8 cellular contexts compared by ENCODE assay signal in the genomic region with DNA sequence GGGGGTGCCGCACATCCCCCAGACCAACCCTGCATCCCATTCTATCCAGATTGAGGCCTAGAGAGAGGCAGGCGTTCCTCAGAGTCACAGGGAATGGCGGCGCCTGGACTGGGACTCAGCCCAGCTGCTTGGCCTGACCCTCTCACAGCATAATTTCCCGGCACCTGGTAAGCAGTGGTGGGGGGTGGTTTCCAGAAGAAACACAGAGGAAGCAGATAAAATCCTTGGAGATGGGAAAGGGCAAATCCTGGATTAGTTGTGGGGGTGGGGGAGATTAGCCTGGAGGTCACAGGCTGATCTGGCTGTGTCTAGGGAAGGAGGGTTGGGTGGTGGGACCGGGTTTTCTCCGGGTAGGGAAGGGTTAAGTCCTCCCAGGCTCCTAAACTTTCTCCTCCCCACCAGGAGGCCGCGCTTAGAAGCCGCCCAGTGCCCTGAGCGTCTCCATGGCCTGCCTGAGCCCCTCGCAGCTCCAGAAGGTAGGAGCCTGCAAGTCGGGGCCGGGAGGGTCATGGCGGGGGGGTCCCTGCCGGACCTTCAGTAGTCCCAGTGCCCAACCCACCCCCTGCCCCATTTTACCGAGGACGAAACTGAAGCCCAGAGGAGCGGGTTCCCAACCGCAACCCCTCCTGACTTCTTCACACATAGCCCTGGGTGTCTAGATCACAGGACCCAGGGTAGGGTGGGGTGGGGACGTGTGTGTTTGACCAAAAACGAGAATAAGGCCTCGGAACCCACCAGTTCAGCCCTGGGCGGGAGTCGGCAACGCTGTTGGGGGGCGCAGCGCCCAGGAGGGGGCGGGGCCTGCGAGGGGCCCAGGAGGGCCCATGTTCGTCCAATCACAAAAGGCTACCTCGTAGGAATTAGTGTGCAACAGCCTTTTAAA.
DNase-seq lines count a peak whose midpoint lies in the region; ATAC-seq and TF ChIP-seq lines count a peak whose summit lies in the region.

No MANE protein-coding gene starts in this region.

- no peak overlapping the region for H3K4me2 ChIP-seq in MM.1S (ENCODE audit: low read depth, low read length)

- H3K9ac ChIP-seq in muscle layer of colon (ENCODE audit: low read length) (peak overlapping the region; percentile 57), MM.1S (ENCODE audit: low read length) (no peak overlapping the region)

- H3K79me2 ChIP-seq in MM.1S (ENCODE audit: low read length): no peaks in the 10 kb centered on the region

- H3K4me1 ChIP-seq in muscle layer of colon (ENCODE audit: insufficient read depth, low read length) (peaks cover 27% of the 10 kb centered on the region), MM.1S (ENCODE audit: low read length) (no peaks in the 10 kb centered on the region)

- H4K20me1 ChIP-seq in MM.1S (ENCODE audit: insufficient read depth, low read length): no peaks in the 10 kb centered on the region

- H3K4me3 ChIP-seq in muscle layer of colon (ENCODE audit: low read depth in 1 of 2, low read length in 2 of 2) (peak overlapping the region; percentile 47 to 68), MM.1S (ENCODE audit: low read length) (no peak overlapping the region)

- TF ChIP-seq CTCF in 22Rv1 (IDR thresholded peaks at IDR 0.05) (no peak), MM.1S (IDR thresholded peaks at IDR 0.05; ENCODE audit: low read length) (no peak)

- H3K36me3 ChIP-seq in muscle layer of colon (ENCODE audit: insufficient read depth, low read length) (peaks cover 12% of the 10 kb centered on the region), MM.1S (replicated peaks; ENCODE audit: insufficient read depth, low read length) (no peaks in the 10 kb centered on the region)

- H3K27ac ChIP-seq in 22Rv1: peak overlapping the region; percentile 91
- H3K27ac ChIP-seq in epithelial cell of prostate: peak overlapping the region; percentile 100
- H3K27ac ChIP-seq in muscle layer of colon (ENCODE audit: low read depth, low read length): peak overlapping the region; percentile 77
- H3K27ac ChIP-seq in MM.1S (ENCODE audit: low read length): no peak overlapping the region

- no peaks in the 10 kb centered on the region for H3F3A ChIP-seq in MM.1S (ENCODE audit: insufficient read depth, low read length)

- H3K27me3 ChIP-seq in muscle layer of colon (ENCODE audit: control insufficient read depth in 1 of 2, insufficient read depth in 2 of 2, low read length in 2 of 2): no peaks in the 10 kb centered on the region
- no peaks in the 10 kb centered on the region for H3K27me3 ChIP-seq in MM.1S (replicated peaks; ENCODE audit: insufficient read depth, low read length)

- H3K9me3 ChIP-seq in muscle layer of colon (ENCODE audit: low read length) (no peaks in the 10 kb centered on the region), MM.1S (replicated peaks; ENCODE audit: insufficient read depth, low read length) (no peaks in the 10 kb centered on the region)

- no peak overlapping the region for H2AFZ ChIP-seq in MM.1S (ENCODE audit: low read length)

- H3K9me2 ChIP-seq in MM.1S (replicated peaks; ENCODE audit: insufficient read depth, low read length): no peaks in the 10 kb centered on the region

- no peak for ATAC-seq in HG03175 (IDR thresholded peaks at IDR 0.05; ENCODE audit: unreplicated experiment)
- no peak for ATAC-seq in GM21786 (IDR thresholded peaks at IDR 0.05; ENCODE audit: unreplicated experiment)

- DNase-seq in NCI-H82 (lab: John Stamatoyannopoulos, UW) (peak; percentile 99), epithelial cell of prostate (ENCODE audit: low read depth, low spot score) (no peak), NCI-H345 treated with DMSO at 0.1 percent for 48 hours (lab: John Stamatoyannopoulos, UW; ENCODE audit: unreplicated experiment) (no peak), MM.1S (no peak)
